10 cellular contexts compared by ENCODE assay signal in genomic region chr6:72740135-72740534, GRCh38.
DNase-seq lines count a peak whose midpoint lies in the region; ATAC-seq and TF ChIP-seq lines count a peak whose summit lies in the region.
"Had no signal": no experiment of that assay in that cellular context is flagged by ENCODE, and none has a peak within 500 bp of the region (broad histone marks: within the 10 kb centered on the region; RNA-seq: fewer than 3 reads in every experiment).

No MANE protein-coding gene starts in this region.

- intact Hi-C loops in activated CD8-positive, alpha-beta T cell treated with anti-CD3 and anti-CD28 coated beads for 36 hours (cut with micrococcal nuclease), result loop anchor here (5.0 kb wide), 1 partner anchor 118 kb away; the partner anchor contains the start of gene KCNQ5
- intact Hi-C loops in posterior cingulate gyrus (cut with DNase I), result no loop called here

- POLR2A ChIA-PET in activated CD8-positive, alpha-beta T cell treated with anti-CD3 and anti-CD28 coated beads for 36 hours (lab: Charles Lee), result interaction anchor here (1.4 kb wide), 1 partner anchor 117 kb away, joined by 3 read pairs; no protein-coding TSS in a partner anchor
- POLR2A ChIA-PET in activated CD8-positive, alpha-beta T cell treated with anti-CD3 and anti-CD28 coated beads, Interleukin-2, amount 10 ng/mL, durations not matched to agents 7 days and 5 days (lab: Charles Lee), result no interaction called here

- H3K9me3 Mint-ChIP-seq in activated CD8-positive, alpha-beta T cell treated with anti-CD3 and anti-CD28 coated beads for 36 hours, result no peaks in the 10 kb centered on the region
- H3K9me3 Mint-ChIP-seq in activated CD8-positive, alpha-beta T cell treated with anti-CD3 and anti-CD28 coated beads, Interleukin-2, amount 10 ng/mL, durations not matched to agents 7 days and 5 days (ENCODE audit: insufficient read depth), result peaks cover 4% of the 10 kb centered on the region
- H3K9me3 Mint-ChIP-seq in stimulated activated memory B cell treated with anti-CD40 and anti-IgM and Interleukin-4, amounts not matched to agents 10 μg/mL and 1 μg/mL and 100 μg/mL, for 72 hours, result no peaks in the 10 kb centered on the region
- H3K9me3 Mint-ChIP-seq in endothelial cell (ENCODE audit: unreplicated experiment), result no peaks in the 10 kb centered on the region

- TF ChIP-seq CTCF in activated CD8-positive, alpha-beta T cell treated with anti-CD3 and anti-CD28 coated beads for 36 hours (IDR thresholded peaks at IDR 0.05), result no peak
- no peak for TF ChIP-seq CTCF in endothelial cell (IDR thresholded peaks at IDR 0.05; ENCODE audit: unreplicated experiment)

- H3K4me1 Mint-ChIP-seq in activated CD8-positive, alpha-beta T cell treated with anti-CD3 and anti-CD28 coated beads for 36 hours (ENCODE audit: low read depth), result peaks cover 38% of the 10 kb centered on the region
- peaks cover 31% of the 10 kb centered on the region for H3K4me1 Mint-ChIP-seq in activated CD8-positive, alpha-beta T cell treated with anti-CD3 and anti-CD28 coated beads, Interleukin-2, amount 10 ng/mL, durations not matched to agents 7 days and 5 days (ENCODE audit: low read depth)
- H3K4me1 Mint-ChIP-seq in stimulated activated memory B cell treated with anti-CD40 and anti-IgM and Interleukin-4, amounts not matched to agents 10 μg/mL and 1 μg/mL and 100 μg/mL, for 72 hours, result peaks cover 35% of the 10 kb centered on the region
- H3K4me1 Mint-ChIP-seq in endothelial cell (ENCODE audit: unreplicated experiment), result no peaks in the 10 kb centered on the region

- no peak overlapping the region for H3K4me3 Mint-ChIP-seq in activated CD8-positive, alpha-beta T cell treated with anti-CD3 and anti-CD28 coated beads for 36 hours
- no peak overlapping the region for H3K4me3 Mint-ChIP-seq in activated CD8-positive, alpha-beta T cell treated with anti-CD3 and anti-CD28 coated beads, Interleukin-2, amount 10 ng/mL, durations not matched to agents 7 days and 5 days
- H3K4me3 Mint-ChIP-seq in stimulated activated memory B cell treated with anti-CD40 and anti-IgM and Interleukin-4, amounts not matched to agents 10 μg/mL and 1 μg/mL and 100 μg/mL, for 72 hours, result peak overlapping the region; percentile 43
- H3K4me3 Mint-ChIP-seq in endothelial cell (ENCODE audit: unreplicated experiment), result no peak overlapping the region

- CTCF ChIA-PET in activated CD8-positive, alpha-beta T cell treated with anti-CD3 and anti-CD28 coated beads for 36 hours (lab: Charles Lee), result interaction anchor here (1.0 to 1.1 kb wide), 2 partner anchors 46 to 119 kb away, joined by 3 to 4 read pairs; no protein-coding TSS in a partner anchor
- CTCF ChIA-PET in activated CD8-positive, alpha-beta T cell treated with anti-CD3 and anti-CD28 coated beads, Interleukin-2, amount 10 ng/mL, durations not matched to agents 7 days and 5 days (lab: Charles Lee), result no interaction called here

- ATAC-seq in activated CD8-positive, alpha-beta T cell treated with anti-CD3 and anti-CD28 coated beads for 36 hours, result peak; percentile 43
- ATAC-seq in activated CD8-positive, alpha-beta T cell treated with anti-CD3 and anti-CD28 coated beads, Interleukin-2, amount 10 ng/mL, durations not matched to agents 7 days and 5 days, result no peak
- peak; percentile 74 for ATAC-seq in GM21737 (IDR thresholded peaks at IDR 0.05; ENCODE audit: unreplicated experiment)
- ATAC-seq in HG03457 (IDR thresholded peaks at IDR 0.05; ENCODE audit: unreplicated experiment), result peak; percentile 77
- peak; percentile 85 for ATAC-seq in stimulated activated memory B cell treated with anti-CD40 and anti-IgM and Interleukin-4, amounts not matched to agents 10 μg/mL and 1 μg/mL and 100 μg/mL, for 72 hours

- no peaks in the 10 kb centered on the region for H3K27me3 Mint-ChIP-seq in activated CD8-positive, alpha-beta T cell treated with anti-CD3 and anti-CD28 coated beads for 36 hours
- no peaks in the 10 kb centered on the region for H3K27me3 Mint-ChIP-seq in activated CD8-positive, alpha-beta T cell treated with anti-CD3 and anti-CD28 coated beads, Interleukin-2, amount 10 ng/mL, durations not matched to agents 7 days and 5 days (ENCODE audit: low read depth)
- no peaks in the 10 kb centered on the region for H3K27me3 Mint-ChIP-seq in stimulated activated memory B cell treated with anti-CD40 and anti-IgM and Interleukin-4, amounts not matched to agents 10 μg/mL and 1 μg/mL and 100 μg/mL, for 72 hours
- H3K27me3 Mint-ChIP-seq in endothelial cell (ENCODE audit: unreplicated experiment), result no peaks in the 10 kb centered on the region

- DNase-seq in activated CD8-positive, alpha-beta T cell treated with anti-CD3 and anti-CD28 coated beads for 36 hours, result peak; percentile 33
- DNase-seq in activated CD8-positive, alpha-beta T cell treated with anti-CD3 and anti-CD28 coated beads, Interleukin-2, amount 10 ng/mL, durations not matched to agents 7 days and 5 days, result no peak
- DNase-seq in activated CD4-positive, CD25-positive, alpha-beta regulatory T cell treated with anti-CD3 and anti-CD28 coated beads, Interleukin-2, amount 50 U/mL, for 72 hours, result no peak
- no peak for DNase-seq in endothelial cell (ENCODE audit: low spot score)
- DNase-seq in posterior cingulate gyrus, result no peak
- DNase-seq: H7, NCI-H2029 treated with DMSO at 0.1 percent for 48 hours had no signal

- H3K27ac Mint-ChIP-seq in activated CD8-positive, alpha-beta T cell treated with anti-CD3 and anti-CD28 coated beads for 36 hours, result peak overlapping the region; percentile 58
- no peak overlapping the region for H3K27ac Mint-ChIP-seq in activated CD8-positive, alpha-beta T cell treated with anti-CD3 and anti-CD28 coated beads, Interleukin-2, amount 10 ng/mL, durations not matched to agents 7 days and 5 days
- H3K27ac Mint-ChIP-seq in stimulated activated memory B cell treated with anti-CD40 and anti-IgM and Interleukin-4, amounts not matched to agents 10 μg/mL and 1 μg/mL and 100 μg/mL, for 72 hours, result peak overlapping the region; percentile 56
- H3K27ac Mint-ChIP-seq in endothelial cell (ENCODE audit: unreplicated experiment), result no peak overlapping the region

- peaks cover 17% of the 10 kb centered on the region for H3K36me3 Mint-ChIP-seq in activated CD8-positive, alpha-beta T cell treated with anti-CD3 and anti-CD28 coated beads for 36 hours (ENCODE audit: low read depth)
- H3K36me3 Mint-ChIP-seq in activated CD8-positive, alpha-beta T cell treated with anti-CD3 and anti-CD28 coated beads, Interleukin-2, amount 10 ng/mL, durations not matched to agents 7 days and 5 days (ENCODE audit: low read depth), result peaks cover 6% of the 10 kb centered on the region
- peaks cover 5% of the 10 kb centered on the region for H3K36me3 Mint-ChIP-seq in stimulated activated memory B cell treated with anti-CD40 and anti-IgM and Interleukin-4, amounts not matched to agents 10 μg/mL and 1 μg/mL and 100 μg/mL, for 72 hours
- no peaks in the 10 kb centered on the region for H3K36me3 Mint-ChIP-seq in endothelial cell (ENCODE audit: low read depth, unreplicated experiment)

Comparison
In these comparisons a context has a peak if more than half of its experiments do, and no peak if none do; other contexts are left out.
1. H3K27ac Mint-ChIP-seq: peak in activated CD8-positive, alpha-beta T cell treated with anti-CD3 and anti-CD28 coated beads for 36 hours (single experiment) and stimulated activated memory B cell treated with anti-CD40 and anti-IgM and Interleukin-4, amounts not matched to agents 10 μg/mL and 1 μg/mL and 100 μg/mL, for 72 hours (single experiment); none in activated CD8-positive, alpha-beta T cell treated with anti-CD3 and anti-CD28 coated beads, Interleukin-2, amount 10 ng/mL, durations not matched to agents 7 days and 5 days (single experiment) and endothelial cell (single experiment).